8 cellular contexts compared by ENCODE assay signal in the genomic region with DNA sequence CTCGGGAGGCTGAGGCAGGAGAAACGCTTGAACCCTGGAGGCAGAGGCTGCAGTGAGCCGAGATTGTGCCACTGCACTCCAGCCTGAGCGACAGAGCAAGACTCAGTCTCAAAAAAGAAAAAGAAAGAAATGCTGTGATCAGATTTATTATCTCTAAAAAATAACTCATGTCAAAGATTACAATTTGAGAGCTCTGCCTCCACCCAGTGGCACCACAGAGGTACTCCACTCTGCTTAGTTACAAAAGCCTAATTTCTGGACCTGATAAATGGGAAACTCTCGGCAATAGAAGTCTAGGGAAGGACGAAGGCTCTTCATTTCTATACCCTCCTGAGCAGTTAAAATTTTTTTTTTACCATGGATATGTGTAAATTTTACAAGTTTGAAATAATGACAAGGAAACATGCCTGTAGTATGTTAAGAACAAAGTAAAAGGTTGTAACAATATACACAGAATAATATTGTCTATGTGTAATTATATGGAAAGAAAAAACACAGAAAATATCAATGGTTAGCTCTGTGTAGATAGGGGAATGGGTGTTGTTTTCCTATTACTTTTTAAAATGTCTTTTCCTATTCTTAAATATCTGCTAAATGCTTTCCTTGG.
DNase-seq lines count a peak whose midpoint lies in the region; ATAC-seq and TF ChIP-seq lines count a peak whose summit lies in the region.

No MANE protein-coding gene starts in this region.

- H3K27ac ChIP-seq in stomach: peak overlapping the region in 3 of 5 donors; percentile 7 to 47 (median 31)

- intact Hi-C loops in natural killer cell (cut with micrococcal nuclease): loop anchor here (1.0 to 10.0 kb wide), 3 partner anchors 222 to 551 kb away; no protein-coding TSS in a partner anchor
- intact Hi-C loops in stomach (cut with DNase I; ENCODE audit: low total_unique reads): loop anchor here (10.0 kb wide), 1 partner anchor 536 kb away; no protein-coding TSS in a partner anchor

- H3K4me3 ChIP-seq in BE2C (ENCODE audit: low read depth, low read length) (no peak overlapping the region), epithelial cell of esophagus (ENCODE audit: low read length) (no peak overlapping the region), stomach (no peak overlapping the region)

- no peak overlapping the region for H3K27ac Mint-ChIP-seq in activated CD4-positive, alpha-beta memory T cell treated with anti-CD3 and anti-CD28 coated beads, Interleukin-2, amount 10 ng/mL, durations not matched to agents 7 days and 5 days
- peak overlapping the region; percentile 27 to 43 for H3K27ac Mint-ChIP-seq in natural killer cell

- ATAC-seq in GM19324 (IDR thresholded peaks at IDR 0.05; ENCODE audit: low FRiP score, unreplicated experiment) (peak; percentile 59), HG03439 (IDR thresholded peaks at IDR 0.05; ENCODE audit: unreplicated experiment) (peak; percentile 85), natural killer cell (peak; percentile 76 to 92 (median 88))

- no peak for TF ChIP-seq POLR2A in stomach (IDR thresholded peaks at IDR 0.05)

- WGBS in stomach, 5 donors: 23 to 34% (median 31%) methylated on average over 6 of the region's 6 CpGs

- TF ChIP-seq CTCF in BE2C (IDR thresholded peaks at IDR 0.05; ENCODE audit: low read depth, low read length) (peak; percentile 86), epithelial cell of esophagus (IDR thresholded peaks at IDR 0.05; ENCODE audit: insufficient read depth, low read depth, low read length, missing control alignments) (peak; percentile 91), natural killer cell (IDR thresholded peaks at IDR 0.05) (peak; percentile 98), stomach (IDR thresholded peaks at IDR 0.05) (peak in 5 of 7 experiments; percentile 80 to 92 (median 86))

- POLR2A ChIA-PET in activated CD4-positive, alpha-beta memory T cell treated with anti-CD3 and anti-CD28 coated beads, Interleukin-2, amount 10 ng/mL, durations not matched to agents 7 days and 5 days (lab: Charles Lee): interaction anchor here (2.0 kb wide), 1 partner anchor 149 kb away, joined by 11 read pairs; the partner anchor contains the start of gene STIM2

- H3K27me3 Mint-ChIP-seq in activated CD4-positive, alpha-beta memory T cell treated with anti-CD3 and anti-CD28 coated beads, Interleukin-2, amount 10 ng/mL, durations not matched to agents 7 days and 5 days: no peaks in the 10 kb centered on the region
- H3K27me3 Mint-ChIP-seq in natural killer cell (ENCODE audit: low read depth in 2 of 2): no peaks in the 10 kb centered on the region

- no peak for TF ChIP-seq EP300 in stomach (IDR thresholded peaks at IDR 0.05)

- H3K9me3 Mint-ChIP-seq in activated CD4-positive, alpha-beta memory T cell treated with anti-CD3 and anti-CD28 coated beads, Interleukin-2, amount 10 ng/mL, durations not matched to agents 7 days and 5 days: no peaks in the 10 kb centered on the region
- H3K9me3 Mint-ChIP-seq in natural killer cell: no peaks in the 10 kb centered on the region

- no peaks in the 10 kb centered on the region for H3K27me3 ChIP-seq in BE2C
- H3K27me3 ChIP-seq in stomach: no peaks in the 10 kb centered on the region

- H3K36me3 ChIP-seq in BE2C (0 out of 2 replicates have a peak, but pooled peaks cover 3% of the 10 kb centered on the region), stomach (peaks cover 0 to 3% (median 0%) of the 10 kb centered on the region in 4 donors)

- DNase-seq in BE2C (peak; percentile 65), NCI-H748 treated with DMSO at 0.1 percent for 48 hours (lab: John Stamatoyannopoulos, UW) (peak; percentile 23), epithelial cell of esophagus (ENCODE audit: low read depth) (peak; percentile 68), natural killer cell (peak; percentile 47), stomach (peak; percentile 56)
- peak; percentile 65 for DNase-seq in activated CD4-positive, alpha-beta memory T cell treated with anti-CD3 and anti-CD28 coated beads, Interleukin-2, amount 10 ng/mL, durations not matched to agents 7 days and 5 days

- no peaks in the 10 kb centered on the region for H3K9me3 ChIP-seq in BE2C
- H3K9me3 ChIP-seq in stomach: no peaks in the 10 kb centered on the region

- H3K4me1 ChIP-seq in BE2C (no peaks in the 10 kb centered on the region), stomach (peaks cover 8 to 38% (median 25%) of the 10 kb centered on the region in 4 donors)

- CTCF ChIA-PET in activated CD4-positive, alpha-beta memory T cell treated with anti-CD3 and anti-CD28 coated beads, Interleukin-2, amount 10 ng/mL, durations not matched to agents 7 days and 5 days (lab: Charles Lee): interaction anchor here (0.6 to 2.5 kb wide), 13 partner anchors 8 to 579 kb away, joined by 3 to 12 read pairs (median 3); partner anchors contain the start of genes STIM2 and TBC1D19

- peaks cover 9% of the 10 kb centered on the region for H3K36me3 Mint-ChIP-seq in activated CD4-positive, alpha-beta memory T cell treated with anti-CD3 and anti-CD28 coated beads, Interleukin-2, amount 10 ng/mL, durations not matched to agents 7 days and 5 days (ENCODE audit: low read depth)
- H3K36me3 Mint-ChIP-seq in natural killer cell: no peaks in the 10 kb centered on the region

- H3K4me3 Mint-ChIP-seq in activated CD4-positive, alpha-beta memory T cell treated with anti-CD3 and anti-CD28 coated beads, Interleukin-2, amount 10 ng/mL, durations not matched to agents 7 days and 5 days: no peak overlapping the region
- H3K4me3 Mint-ChIP-seq in natural killer cell: no peak overlapping the region

- H3K4me1 Mint-ChIP-seq in activated CD4-positive, alpha-beta memory T cell treated with anti-CD3 and anti-CD28 coated beads, Interleukin-2, amount 10 ng/mL, durations not matched to agents 7 days and 5 days: peaks cover 10% of the 10 kb centered on the region
- H3K4me1 Mint-ChIP-seq in natural killer cell: peaks cover 16 to 18% of the 10 kb centered on the region in 2 donors
